ENCODE assay signal across 1 cellular context in the genomic region with DNA sequence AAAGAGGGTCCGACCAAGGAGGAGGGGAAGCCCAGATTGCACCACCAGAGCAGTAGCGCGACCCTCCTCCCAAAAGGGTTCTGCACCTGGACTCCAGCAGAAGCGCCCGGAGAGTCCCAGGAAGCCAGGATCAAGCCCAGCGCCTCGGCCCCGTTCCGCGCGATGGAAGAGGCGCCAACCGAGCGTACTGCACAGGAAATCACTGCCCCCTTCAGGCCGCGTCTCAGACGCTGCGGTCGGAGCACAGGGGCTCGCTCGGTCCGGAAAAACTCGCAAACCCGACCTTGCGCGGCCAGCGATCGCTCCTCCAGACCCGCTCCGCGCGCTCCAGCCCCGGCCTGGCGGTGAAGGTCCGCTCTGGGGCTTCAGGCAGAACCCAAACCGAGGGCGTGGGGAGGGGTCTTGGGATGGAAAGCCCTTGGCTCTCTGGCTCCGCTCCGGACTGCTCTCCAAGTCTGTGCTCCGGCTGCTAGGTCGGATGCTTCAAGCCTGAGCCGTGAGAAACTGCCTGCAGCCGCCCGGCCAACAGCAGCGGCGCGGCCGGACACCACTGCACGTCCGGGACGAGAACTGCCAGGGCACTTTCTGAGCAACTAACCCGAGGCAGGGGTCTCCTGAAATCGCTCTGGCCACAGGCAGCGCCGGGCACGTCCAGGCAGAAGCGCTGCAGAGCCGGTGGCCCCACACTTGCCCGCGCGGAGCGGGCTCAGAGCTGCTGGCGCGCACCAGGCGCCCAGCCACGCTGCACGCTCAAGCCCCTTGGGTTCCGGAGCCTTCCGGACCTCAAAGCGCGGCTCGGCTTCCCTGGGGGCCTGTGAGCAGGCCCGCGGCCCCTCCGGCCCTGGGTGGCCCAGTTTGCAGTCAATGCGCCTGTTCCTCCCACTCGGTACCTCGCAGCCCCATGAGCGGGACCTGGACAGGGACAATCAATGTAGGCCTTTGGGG.
A peak's percentile ranks its signal among the peaks of the same experiment; 100 is the strongest.
TF ChIP-seq lines count a peak whose summit lies in the region.

No MANE protein-coding gene starts in this region.

TF ChIP-seq in WTC11, 78 proteins besides CTCF, POLR2A, EP300 and RAD21 (continued from another document):
- TF ChIP-seq MYBL2 (CRISPR knock-in tag; IDR thresholded peaks at IDR 0.05) (no peak), CREB1 (CRISPR knock-in tag; IDR thresholded peaks at IDR 0.05) (no peak), E2F5 (CRISPR knock-in tag; IDR thresholded peaks at IDR 0.05) (peak; percentile 72; the same call in 1 of the 2 replicates), MLX (CRISPR knock-in tag; IDR thresholded peaks at IDR 0.05) (no peak), MAX (CRISPR knock-in tag; IDR thresholded peaks at IDR 0.05) (no peak; the same call in 1 of the 2 replicates), GTF2I (CRISPR knock-in tag; conservative IDR thresholded peaks at IDR 0.05) (no peak), NFE2L1 (CRISPR knock-in tag; IDR thresholded peaks at IDR 0.05) (no peak)
- TF ChIP-seq, protein P1, sequence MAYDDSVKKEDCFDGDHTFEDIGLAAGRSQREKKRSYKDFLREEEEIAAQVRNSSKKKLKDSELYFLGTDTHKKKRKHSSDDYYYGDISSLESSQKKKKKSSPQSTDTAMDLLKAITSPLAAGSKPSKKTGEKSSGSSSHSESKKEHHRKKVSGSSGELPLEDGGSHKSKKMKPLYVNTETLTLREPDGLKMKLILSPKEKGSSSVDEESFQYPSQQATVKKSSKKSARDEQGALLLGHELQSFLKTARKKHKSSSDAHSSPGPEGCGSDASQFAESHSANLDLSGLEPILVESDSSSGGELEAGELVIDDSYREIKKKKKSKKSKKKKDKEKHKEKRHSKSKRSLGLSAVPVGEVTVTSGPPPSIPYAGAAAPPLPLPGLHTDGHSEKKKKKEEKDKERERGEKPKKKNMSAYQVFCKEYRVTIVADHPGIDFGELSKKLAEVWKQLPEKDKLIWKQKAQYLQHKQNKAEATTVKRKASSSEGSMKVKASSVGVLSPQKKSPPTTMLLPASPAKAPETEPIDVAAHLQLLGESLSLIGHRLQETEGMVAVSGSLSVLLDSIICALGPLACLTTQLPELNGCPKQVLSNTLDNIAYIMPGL (CRISPR knock-in tag; IDR thresholded peaks at IDR 0.05): peak; percentile 94
- TF ChIP-seq, protein P2, sequence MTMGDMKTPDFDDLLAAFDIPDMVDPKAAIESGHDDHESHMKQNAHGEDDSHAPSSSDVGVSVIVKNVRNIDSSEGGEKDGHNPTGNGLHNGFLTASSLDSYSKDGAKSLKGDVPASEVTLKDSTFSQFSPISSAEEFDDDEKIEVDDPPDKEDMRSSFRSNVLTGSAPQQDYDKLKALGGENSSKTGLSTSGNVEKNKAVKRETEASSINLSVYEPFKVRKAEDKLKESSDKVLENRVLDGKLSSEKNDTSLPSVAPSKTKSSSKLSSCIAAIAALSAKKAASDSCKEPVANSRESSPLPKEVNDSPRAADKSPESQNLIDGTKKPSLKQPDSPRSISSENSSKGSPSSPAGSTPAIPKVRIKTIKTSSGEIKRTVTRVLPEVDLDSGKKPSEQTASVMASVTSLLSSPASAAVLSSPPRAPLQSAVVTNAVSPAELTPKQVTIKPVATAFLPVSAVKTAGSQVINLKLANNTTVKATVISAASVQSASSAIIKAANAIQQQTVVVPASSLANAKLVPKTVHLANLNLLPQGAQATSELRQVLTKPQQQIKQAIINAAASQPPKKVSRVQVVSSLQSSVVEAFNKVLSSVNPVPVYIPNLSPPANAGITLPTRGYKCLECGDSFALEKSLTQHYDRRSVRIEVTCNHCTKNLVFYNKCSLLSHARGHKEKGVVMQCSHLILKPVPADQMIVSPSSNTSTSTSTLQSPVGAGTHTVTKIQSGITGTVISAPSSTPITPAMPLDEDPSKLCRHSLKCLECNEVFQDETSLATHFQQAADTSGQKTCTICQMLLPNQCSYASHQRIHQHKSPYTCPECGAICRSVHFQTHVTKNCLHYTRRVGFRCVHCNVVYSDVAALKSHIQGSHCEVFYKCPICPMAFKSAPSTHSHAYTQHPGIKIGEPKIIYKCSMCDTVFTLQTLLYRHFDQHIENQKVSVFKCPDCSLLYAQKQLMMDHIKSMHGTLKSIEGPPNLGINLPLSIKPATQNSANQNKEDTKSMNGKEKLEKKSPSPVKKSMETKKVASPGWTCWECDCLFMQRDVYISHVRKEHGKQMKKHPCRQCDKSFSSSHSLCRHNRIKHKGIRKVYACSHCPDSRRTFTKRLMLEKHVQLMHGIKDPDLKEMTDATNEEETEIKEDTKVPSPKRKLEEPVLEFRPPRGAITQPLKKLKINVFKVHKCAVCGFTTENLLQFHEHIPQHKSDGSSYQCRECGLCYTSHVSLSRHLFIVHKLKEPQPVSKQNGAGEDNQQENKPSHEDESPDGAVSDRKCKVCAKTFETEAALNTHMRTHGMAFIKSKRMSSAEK (CRISPR knock-in tag; IDR thresholded peaks at IDR 0.05; ENCODE audit: borderline replicate concordance): no peak
